Comparison of ENCODE assay signal across 17 cellular contexts in the genomic region with DNA sequence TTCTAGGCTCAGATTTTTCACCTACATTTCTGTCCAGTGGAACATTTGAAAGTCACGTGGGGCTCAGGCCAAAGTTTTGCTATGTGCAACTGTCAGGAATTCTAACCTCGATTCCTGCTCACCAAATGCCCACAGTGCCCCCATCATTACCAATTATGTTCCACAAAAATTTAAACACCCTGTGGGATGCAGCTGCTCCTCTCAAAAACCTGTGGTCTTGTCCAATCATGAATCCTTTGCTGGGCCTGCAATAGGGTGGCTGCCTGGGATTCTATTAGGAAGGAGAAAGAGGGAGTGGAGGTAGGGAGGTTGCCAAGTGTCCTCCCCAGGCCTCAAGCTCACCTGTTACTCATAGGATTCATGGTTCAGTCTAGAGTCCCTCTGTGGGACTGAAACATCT.
DNase-seq lines count a peak whose midpoint lies in the region; ATAC-seq, FAIRE-seq and TF ChIP-seq lines count a peak whose summit lies in the region.
"Had no signal": no experiment of that assay in that cellular context is flagged by ENCODE, and none has a peak within 500 bp of the region (broad histone marks: within the 10 kb centered on the region; RNA-seq: fewer than 3 reads in every experiment).

No MANE protein-coding gene starts in this region.

- H3K79me2 ChIP-seq in trophoblast cell (ENCODE audit: control insufficient read depth, insufficient read depth, low read length, poor library complexity): no peaks in the 10 kb centered on the region

- no peak overlapping the region for H3K4me3 Mint-ChIP-seq in Calu3 (ENCODE audit: low read depth, unreplicated experiment)

- no peaks in the 10 kb centered on the region for H3K9me3 Mint-ChIP-seq in Calu3 (ENCODE audit: low read depth, unreplicated experiment)

- H3K36me3 Mint-ChIP-seq in Calu3 (ENCODE audit: insufficient read depth, unreplicated experiment): peaks cover 6% of the 10 kb centered on the region
- H3K36me3 Mint-ChIP-seq: CD4-positive, alpha-beta memory T cell had no signal

- H3K27me3 Mint-ChIP-seq in Calu3 (ENCODE audit: unreplicated experiment): peaks cover 27% of the 10 kb centered on the region

- H4K12ac ChIP-seq in trophoblast cell (ENCODE audit: low read depth, low read length): no peak overlapping the region

- no peak overlapping the region for H3K4ac ChIP-seq in trophoblast cell (ENCODE audit: low read depth, low read length)

- no TSS peak for BruUV-seq in Calu3 (replicated peaks; lab: Mats Ljungman, UMichigan)

- no peak overlapping the region for H4K8ac ChIP-seq in trophoblast cell (ENCODE audit: low read depth, low read length)

- TF ChIP-seq CTCF in Calu3 (IDR thresholded peaks at IDR 0.05; ENCODE audit: unreplicated experiment) (no peak), kidney (IDR thresholded peaks at IDR 0.05; ENCODE audit: borderline replicate concordance, extremely low read depth, insufficient read depth) (no peak)

- H3K4me3 ChIP-seq in kidney (ENCODE audit: low read length in 2 of 2) (no peak overlapping the region), trophoblast cell (ENCODE audit: low read depth, low read length) (no peak overlapping the region)
- H3K4me3 ChIP-seq: GM23248 had no signal

- no peak overlapping the region for H3K4me2 ChIP-seq in trophoblast cell (ENCODE audit: low read length)

- no CpG with 5 or more reads among the region's 2 CpGs for WGBS in trophoblast cell (ENCODE audit: extremely low coverage, insufficient coverage, insufficient read length)

- H3K9me3 ChIP-seq in kidney (ENCODE audit: control insufficient read depth in 1 of 2, low read length in 2 of 2): no peaks in the 10 kb centered on the region
- H3K9me3 ChIP-seq in trophoblast cell (ENCODE audit: insufficient read depth, low read depth, low read length): no peaks in the 10 kb centered on the region

- CTCF ChIA-PET in Calu3 (lab: Charles Lee): interaction anchor here (0.6 to 2.8 kb wide), 3 partner anchors 11 to 70 kb away, joined by 8 to 54 read pairs (median 12); no protein-coding TSS in a partner anchor

- H3K4me1 Mint-ChIP-seq in Calu3 (ENCODE audit: low read depth, unreplicated experiment): peaks cover 25% of the 10 kb centered on the region

- H3K9ac ChIP-seq in kidney (ENCODE audit: low read length in 2 of 2) (no peak overlapping the region), trophoblast cell (ENCODE audit: low read length) (no peak overlapping the region)
- H3K9ac ChIP-seq: GM23248 had no signal

- intact Hi-C loops in Calu3 (cut with micrococcal nuclease; ENCODE audit: unreplicated experiment) (no loop called here), kidney (cut with DNase I) (loop anchor here (10.0 kb wide), 1 partner anchor 63 kb away; no protein-coding TSS in a partner anchor)

- H2BK120ac ChIP-seq in trophoblast cell (ENCODE audit: insufficient read depth, low read length, poor library complexity): no peak overlapping the region

- ATAC-seq in GM19397 (IDR thresholded peaks at IDR 0.05; ENCODE audit: unreplicated experiment): no peak

- peak overlapping the region; percentile 13 for H3K27ac Mint-ChIP-seq in Calu3 (ENCODE audit: unreplicated experiment)
- H3K27ac Mint-ChIP-seq: CD4-positive, alpha-beta memory T cell had no signal

- H3K4me1 ChIP-seq in kidney (ENCODE audit: control insufficient read depth in 1 of 2, insufficient read depth in 1 of 2, low read depth in 1 of 2, low read length in 2 of 2): no peaks in the 10 kb centered on the region
- no peaks in the 10 kb centered on the region for H3K4me1 ChIP-seq in trophoblast cell (ENCODE audit: control insufficient read depth in 1 of 2, insufficient read depth in 2 of 2, low read length in 2 of 2)

- no peak overlapping the region for H3K14ac ChIP-seq in trophoblast cell (ENCODE audit: low read length)

- H3K27me3 ChIP-seq in trophoblast cell (ENCODE audit: insufficient read depth, low read length): peaks cover 3% of the 10 kb centered on the region

- H2BK5ac ChIP-seq in trophoblast cell (ENCODE audit: low read depth, low read length, poor library complexity): no peak overlapping the region

- DNase-seq in Calu3 (no peak), kidney (peak; percentile 32), trophoblast cell (peak; percentile 33 to 66), NCI-H1417 treated with DMSO at 0.1 percent for 48 hours (lab: John Stamatoyannopoulos, UW) (no peak)
- no peak for DNase-seq in stimulated activated CD4-positive, alpha-beta T cell treated with anti-CD3 and anti-CD28 coated beads, Interleukin-1b, Interleukin-23, amount 100 ng/mL, for 48 hours
- DNase-seq: 8988T; CD4-positive, alpha-beta memory T cell; COR-L47; DMS153; DND-41; GM23248; H7; HCEC 1CT had no signal

- no peak overlapping the region for H2BK12ac ChIP-seq in trophoblast cell (ENCODE audit: low read length)

- H4K91ac ChIP-seq in trophoblast cell (ENCODE audit: low read depth, low read length): no peak overlapping the region

- no peak overlapping the region for H3K27ac ChIP-seq in kidney (ENCODE audit: low read depth in 2 of 2, low read length in 2 of 2)
- H3K27ac ChIP-seq in trophoblast cell (ENCODE audit: low read depth, low read length): no peak overlapping the region
- H3K27ac ChIP-seq: GM23248 had no signal

- FAIRE-seq in kidney (lab: Jason Lieb, UNC): no peak
- FAIRE-seq: G401.6, GM12892, H1 had no signal

- no peak overlapping the region for H3K23ac ChIP-seq in trophoblast cell (ENCODE audit: low read length)

- no peaks in the 10 kb centered on the region for H3K36me3 ChIP-seq in kidney (ENCODE audit: control insufficient read depth in 1 of 2, insufficient read depth in 2 of 2, low read length in 2 of 2)
- no peaks in the 10 kb centered on the region for H3K36me3 ChIP-seq in trophoblast cell (ENCODE audit: control insufficient read depth in 1 of 2, insufficient read depth in 2 of 2, low read length in 2 of 2)

- no peak overlapping the region for H3K18ac ChIP-seq in trophoblast cell (ENCODE audit: low read length)

- H3K79me1 ChIP-seq in trophoblast cell (ENCODE audit: low read length): no peaks in the 10 kb centered on the region

- H2AFZ ChIP-seq in trophoblast cell (ENCODE audit: insufficient read depth, low read length, poor library complexity): no peak overlapping the region
- H2AFZ ChIP-seq: GM23248 had no signal

- no peak overlapping the region for H2AK5ac ChIP-seq in trophoblast cell (ENCODE audit: low read length)

Comparison
In these comparisons a context has a peak if more than half of its experiments do, and no peak if none do; other contexts are left out.
1. DNase-seq: peak in kidney (single experiment) and trophoblast cell (2 of 2); none in Calu3 (single experiment), stimulated activated CD4-positive, alpha-beta T cell treated with anti-CD3 and anti-CD28 coated beads, Interleukin-1b, Interleukin-23, amount 100 ng/mL, for 48 hours (single experiment) and NCI-H1417 treated with DMSO at 0.1 percent for 48 hours (single experiment).